In the genomic region with DNA sequence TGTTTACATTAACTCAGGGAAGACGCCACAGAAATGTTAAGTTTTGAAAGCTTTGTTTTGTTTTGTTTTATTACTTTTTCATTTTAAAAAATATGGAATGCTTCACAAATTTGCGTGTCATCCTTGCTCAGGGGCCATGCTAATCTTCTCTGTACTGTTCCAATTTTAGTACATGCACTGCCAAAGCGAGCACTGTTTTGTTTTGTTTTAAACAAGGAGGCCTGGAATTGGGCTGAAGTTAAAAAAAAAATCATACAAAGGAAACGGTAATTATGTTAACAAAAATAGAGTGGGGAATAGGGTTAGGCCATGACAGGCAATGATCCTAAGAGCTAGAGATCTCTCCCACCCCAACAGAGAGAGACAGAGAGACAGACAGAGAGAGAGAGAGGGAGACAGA, we compare ENCODE assay signal across 9 cellular contexts. TPM values are rescaled to one million over a fixed set of nuclear protein-coding genes. Genes with fewer than 3 reads are reported as not detected.
DNase-seq lines count a peak whose midpoint lies in the region; ATAC-seq and TF ChIP-seq lines count a peak whose summit lies in the region.
"Had no signal": no experiment of that assay in that cellular context is flagged by ENCODE, and none has a peak within 500 bp of the region (broad histone marks: within the 10 kb centered on the region; RNA-seq: fewer than 3 reads in every experiment).

No MANE protein-coding gene starts in this region.

- H3K4me3 Mint-ChIP-seq in chondrocyte (ENCODE audit: unreplicated experiment) (no peak overlapping the region), mesothelial cell of epicardium (no peak overlapping the region)
- H3K4me3 Mint-ChIP-seq in CD4-positive, alpha-beta T cell = no peak overlapping the region

- intact Hi-C loops in CD4-positive, alpha-beta T cell (cut with DNase I, micrococcal nuclease) = no loop called here

- H3K27ac Mint-ChIP-seq in chondrocyte (ENCODE audit: unreplicated experiment) (peak overlapping the region; percentile 66), mesothelial cell of epicardium (peak overlapping the region; percentile 97)
- no peak overlapping the region for H3K27ac Mint-ChIP-seq in CD4-positive, alpha-beta T cell

- H3K4me1 ChIP-seq in Peyer's patch (peaks cover 0 to 30% (median 2%) of the 10 kb centered on the region in 4 donors), stomach smooth muscle (ENCODE audit: control insufficient read depth, insufficient read depth, low read length) (peaks cover 27% of the 10 kb centered on the region)

- H3K36me3 ChIP-seq in Peyer's patch = no peaks in the 10 kb centered on the region
- no peaks in the 10 kb centered on the region for H3K36me3 ChIP-seq in stomach smooth muscle (ENCODE audit: control insufficient read depth in 2 of 2, insufficient read depth in 2 of 2, low read length in 2 of 2)

- H3K27me3 Mint-ChIP-seq in chondrocyte (ENCODE audit: low read depth) (no peaks in the 10 kb centered on the region), mesothelial cell of epicardium (ENCODE audit: low read depth) (no peaks in the 10 kb centered on the region)
- no peaks in the 10 kb centered on the region for H3K27me3 Mint-ChIP-seq in CD4-positive, alpha-beta T cell

- no peaks in the 10 kb centered on the region for H3K27me3 ChIP-seq in Peyer's patch
- no peaks in the 10 kb centered on the region for H3K27me3 ChIP-seq in stomach smooth muscle (ENCODE audit: control insufficient read depth in 1 of 2, insufficient read depth in 2 of 2, low read length in 2 of 2)
- no peaks in the 10 kb centered on the region for H3K27me3 ChIP-seq in CD4-positive, alpha-beta T cell (ENCODE audit: control insufficient read depth, insufficient read depth, low read length)

- POLR2A ChIA-PET in CD4-positive, alpha-beta T cell (lab: Charles Lee) = no interaction called here

- DNase-seq in Peyer's patch = no peak
- no peak for DNase-seq in chondrocyte (ENCODE audit: low spot score)
- no peak for DNase-seq in mesothelial cell of epicardium (ENCODE audit: low spot score in 2 of 2, unreplicated experiment in 2 of 2)
- no peak for DNase-seq in cerebellar nuclear complex (lab: John Stamatoyannopoulos, UW)
- DNase-seq in NCI-H1048 (lab: John Stamatoyannopoulos, UW) = no peak
- no peak for DNase-seq in CD4-positive, alpha-beta T cell
- DNase-seq: erythroblast, NCI-H524 had no signal

- TF ChIP-seq CTCF in Peyer's patch (IDR thresholded peaks at IDR 0.05) (no peak), chondrocyte (IDR thresholded peaks at IDR 0.05) (no peak), mesothelial cell of epicardium (IDR thresholded peaks at IDR 0.05; ENCODE audit: unreplicated experiment) (no peak)
- no peak for TF ChIP-seq CTCF in CD4-positive, alpha-beta T cell (IDR thresholded peaks at IDR 0.05)

- H3K4me3 ChIP-seq in Peyer's patch (no peak overlapping the region), stomach smooth muscle (ENCODE audit: low read length in 2 of 2) (peak overlapping the region in 1 of 2 donors; percentile 34)

- no peaks in the 10 kb centered on the region for H3K9me3 Mint-ChIP-seq in chondrocyte (ENCODE audit: low read depth)
- no peaks in the 10 kb centered on the region for H3K9me3 Mint-ChIP-seq in mesothelial cell of epicardium
- no peaks in the 10 kb centered on the region for H3K9me3 Mint-ChIP-seq in CD4-positive, alpha-beta T cell

- CTCF ChIA-PET in CD4-positive, alpha-beta T cell (lab: Charles Lee) = interaction anchor here (1.6 kb wide), 1 partner anchor 52 kb away, joined by 4 read pairs; no protein-coding TSS in a partner anchor

- no peaks in the 10 kb centered on the region for H3K9me3 ChIP-seq in Peyer's patch
- no peaks in the 10 kb centered on the region for H3K9me3 ChIP-seq in stomach smooth muscle (ENCODE audit: control insufficient read depth in 2 of 2, low read length in 2 of 2)
- no peaks in the 10 kb centered on the region for H3K9me3 ChIP-seq in CD4-positive, alpha-beta T cell (ENCODE audit: control insufficient read depth, low read length)

- peak overlapping the region in 3 of 4 donors; percentile 14 to 62 (median 62) for H3K27ac ChIP-seq in Peyer's patch
- peak overlapping the region; percentile 83 for H3K27ac ChIP-seq in stomach smooth muscle (ENCODE audit: low read length)
- H3K27ac ChIP-seq in CD4-positive, alpha-beta T cell (ENCODE audit: low read depth, low read length) = no peak overlapping the region

- peaks cover 17% of the 10 kb centered on the region for H3K4me1 Mint-ChIP-seq in chondrocyte (ENCODE audit: low read depth)
- H3K4me1 Mint-ChIP-seq in mesothelial cell of epicardium = peaks cover 44% of the 10 kb centered on the region
- H3K4me1 Mint-ChIP-seq in CD4-positive, alpha-beta T cell (ENCODE audit: low read depth) = peaks cover 38% of the 10 kb centered on the region

- TF ChIP-seq POLR2A in Peyer's patch (IDR thresholded peaks at IDR 0.05) = no peak

- H3K9ac ChIP-seq in stomach smooth muscle (ENCODE audit: low read length in 2 of 2) = peak overlapping the region; percentile 52 to 55

- H3K36me3 Mint-ChIP-seq in chondrocyte (ENCODE audit: low read depth) (no peaks in the 10 kb centered on the region), mesothelial cell of epicardium (no peaks in the 10 kb centered on the region)
- H3K36me3 Mint-ChIP-seq in CD4-positive, alpha-beta T cell (ENCODE audit: low read depth) = no peaks in the 10 kb centered on the region

- ATAC-seq in CD4-positive, alpha-beta T cell (ENCODE audit: poor library complexity) = no peak

RNA-seq across cellular contexts. Expression of gene ZFP36L1, which starts 57.0 kb away (rescaled TPM):
- total RNA-seq in Peyer's patch (100 to 1,000 TPM in 3 of 4 donors, 10 to 100 TPM in 1; 78.8 to 321 (median 195) TPM), chondrocyte (82.5 to 195 TPM (median 180 TPM) in 3 replicates), mesothelial cell of epicardium (377 to 390 TPM (median 382 TPM) in 3 replicates)
- total RNA-seq in CD4-positive, alpha-beta T cell = 100 to 1,000 TPM; 254 to 258 TPM
